ENCODE assay signal across 8 cellular contexts in the genomic region with DNA sequence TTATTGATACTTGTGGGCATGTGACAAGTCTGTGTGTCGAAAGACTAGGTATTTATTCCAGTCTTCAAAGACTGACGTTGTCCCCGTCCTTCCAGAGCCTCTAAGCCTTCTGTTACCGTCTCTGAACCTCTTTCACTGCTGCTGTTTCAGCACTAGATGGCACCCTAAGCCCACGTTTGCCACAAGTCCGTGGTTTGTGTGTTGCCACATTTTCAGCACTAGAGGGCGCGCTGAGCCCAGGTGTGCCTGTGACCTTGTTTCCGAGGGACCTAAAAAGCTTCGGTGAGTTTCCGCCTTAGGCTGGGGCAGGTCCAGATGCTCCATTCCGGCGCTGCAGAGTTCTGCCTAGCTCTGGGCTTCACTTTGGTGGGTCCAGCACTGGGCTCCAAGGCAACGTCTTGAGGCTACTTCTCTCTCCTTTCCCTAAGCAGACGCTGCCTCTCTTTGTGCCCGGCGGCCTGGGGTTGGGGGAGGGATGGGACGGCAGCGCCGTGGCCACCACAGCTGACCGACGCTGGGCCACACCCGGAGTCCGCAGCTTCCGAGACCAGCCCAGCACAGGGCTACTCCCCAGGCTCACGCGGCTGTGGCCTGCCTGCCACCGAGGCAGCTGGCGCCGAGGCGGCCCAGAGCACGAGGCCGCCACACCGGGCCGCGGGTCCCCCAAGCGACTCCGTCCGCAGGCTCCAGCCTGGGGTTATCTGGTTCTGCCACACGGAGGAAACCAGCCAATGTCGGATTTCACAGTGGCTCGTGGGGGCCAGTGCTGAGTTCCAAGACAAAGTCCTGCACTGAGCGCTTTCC.
DNase-seq lines count a peak whose midpoint lies in the region; ATAC-seq lines count a peak whose summit lies in the region.

No MANE protein-coding gene starts in this region.

- H3K9me3 Mint-ChIP-seq in central memory CD8-positive, alpha-beta T cell = no peaks in the 10 kb centered on the region

- ATAC-seq in GM18520 (IDR thresholded peaks at IDR 0.05; ENCODE audit: unreplicated experiment) = peak; percentile 88
- ATAC-seq in HG03064 (IDR thresholded peaks at IDR 0.05; ENCODE audit: low read depth, unreplicated experiment) = peak; percentile 88
- ATAC-seq in activated CD4-positive, CD25-positive, alpha-beta regulatory T cell treated with anti-CD3 and anti-CD28 coated beads, Interleukin-2, amount 50 U/mL, for 24 hours = peak; percentile 86 to 87
- ATAC-seq in central memory CD8-positive, alpha-beta T cell (replicated peaks; ENCODE audit: extremely low read depth, poor library complexity, severe bottlenecking) = peak; percentile 86

- peaks cover 1% of the 10 kb centered on the region for H3K36me3 Mint-ChIP-seq in central memory CD8-positive, alpha-beta T cell (ENCODE audit: insufficient read depth)

- in situ Hi-C loops in ACHN (cut with HindIII; ENCODE audit: low pct_ligation_motif_present, low pct_unique_long_range_greater_than_20kb, low sequenced_read_pairs) = no loop called here

- DNase-seq in ACHN (peak; percentile 78), NCI-H2171 treated with DMSO at 0.1 percent for 48 hours (lab: John Stamatoyannopoulos, UW) (peak; percentile 69), kidney glomerular epithelial cell (lab: John Stamatoyannopoulos, UW) (peak; percentile 76)
- peak; percentile 64 to 74 for DNase-seq in central memory CD8-positive, alpha-beta T cell (ENCODE audit: low spot score in 2 of 2)
- DNase-seq in stimulated activated CD4-positive, alpha-beta T cell treated with anti-CD3 and anti-CD28 coated beads, Interleukin-1b, Interleukin-23, amount 100 ng/mL, for 48 hours = peak; percentile 85

- peak overlapping the region; percentile 28 for H3K4me3 Mint-ChIP-seq in central memory CD8-positive, alpha-beta T cell

- peaks cover 13% of the 10 kb centered on the region for H3K27me3 Mint-ChIP-seq in central memory CD8-positive, alpha-beta T cell

- H3K27ac Mint-ChIP-seq in central memory CD8-positive, alpha-beta T cell (ENCODE audit: low read depth) = no peak overlapping the region

- H3K4me1 Mint-ChIP-seq in central memory CD8-positive, alpha-beta T cell = peaks cover 7% of the 10 kb centered on the region

Comparison
In these comparisons a context has a peak if more than half of its experiments do, and no peak if none do; other contexts are left out.
1. Peak in every context shown above with its lines: DNase-seq and ATAC-seq.